Comparison of ENCODE assay signal across 1 cellular context in the genomic region with DNA sequence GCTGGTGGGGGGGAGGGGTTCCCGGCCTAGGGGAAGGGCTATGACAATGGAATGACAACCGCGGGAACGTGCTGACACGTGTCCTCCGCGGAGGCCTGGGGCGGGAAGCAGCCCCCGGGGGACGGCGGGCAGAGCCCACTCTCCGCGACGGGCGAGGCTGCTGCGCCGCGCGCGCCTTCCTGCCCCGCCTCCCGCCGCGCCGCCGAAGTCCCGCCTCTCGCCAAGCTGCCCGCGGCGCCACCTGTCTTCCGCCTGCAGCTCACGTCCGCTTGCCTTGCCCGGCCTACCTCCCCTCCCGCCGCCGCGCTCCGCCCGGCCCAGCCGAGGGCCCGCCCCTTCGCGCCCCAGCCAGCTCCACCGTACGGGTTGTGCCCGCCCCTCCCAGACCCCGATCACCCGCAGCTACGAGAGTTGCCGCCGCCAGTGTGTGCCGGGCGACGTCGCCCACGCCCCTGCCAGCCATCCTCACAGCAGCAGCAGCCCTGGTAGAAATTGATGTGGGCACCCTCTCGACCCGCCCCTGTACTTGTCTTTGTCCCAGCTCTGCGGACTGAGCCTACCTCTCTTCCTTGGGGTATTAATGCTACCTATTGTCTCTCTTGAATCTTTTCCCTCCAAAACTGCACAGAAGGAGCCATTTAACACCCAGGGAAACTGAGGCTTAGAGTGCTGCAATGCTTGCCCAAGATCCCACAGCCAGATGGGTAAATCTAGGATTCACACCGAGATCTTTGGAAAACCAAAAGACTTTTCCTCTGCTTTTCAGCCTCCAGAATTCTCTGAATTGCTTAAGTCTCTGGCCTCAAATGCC.
TF ChIP-seq lines count a peak whose summit lies in the region.

A gene with protein sequence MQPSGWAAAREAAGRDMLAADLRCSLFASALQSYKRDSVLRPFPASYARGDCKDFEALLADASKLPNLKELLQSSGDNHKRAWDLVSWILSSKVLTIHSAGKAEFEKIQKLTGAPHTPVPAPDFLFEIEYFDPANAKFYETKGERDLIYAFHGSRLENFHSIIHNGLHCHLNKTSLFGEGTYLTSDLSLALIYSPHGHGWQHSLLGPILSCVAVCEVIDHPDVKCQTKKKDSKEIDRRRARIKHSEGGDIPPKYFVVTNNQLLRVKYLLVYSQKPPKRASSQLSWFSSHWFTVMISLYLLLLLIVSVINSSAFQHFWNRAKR (minus strand): TSS at position 180 of the 811 bp plus-strand sequence. CDS start 457 bp downstream, outside the sequence.

TF ChIP-seq in HepG2, 621 proteins besides CTCF, POLR2A, EP300 and RAD21 (continued from another document and continues in another):
- TF ChIP-seq, protein P1, sequence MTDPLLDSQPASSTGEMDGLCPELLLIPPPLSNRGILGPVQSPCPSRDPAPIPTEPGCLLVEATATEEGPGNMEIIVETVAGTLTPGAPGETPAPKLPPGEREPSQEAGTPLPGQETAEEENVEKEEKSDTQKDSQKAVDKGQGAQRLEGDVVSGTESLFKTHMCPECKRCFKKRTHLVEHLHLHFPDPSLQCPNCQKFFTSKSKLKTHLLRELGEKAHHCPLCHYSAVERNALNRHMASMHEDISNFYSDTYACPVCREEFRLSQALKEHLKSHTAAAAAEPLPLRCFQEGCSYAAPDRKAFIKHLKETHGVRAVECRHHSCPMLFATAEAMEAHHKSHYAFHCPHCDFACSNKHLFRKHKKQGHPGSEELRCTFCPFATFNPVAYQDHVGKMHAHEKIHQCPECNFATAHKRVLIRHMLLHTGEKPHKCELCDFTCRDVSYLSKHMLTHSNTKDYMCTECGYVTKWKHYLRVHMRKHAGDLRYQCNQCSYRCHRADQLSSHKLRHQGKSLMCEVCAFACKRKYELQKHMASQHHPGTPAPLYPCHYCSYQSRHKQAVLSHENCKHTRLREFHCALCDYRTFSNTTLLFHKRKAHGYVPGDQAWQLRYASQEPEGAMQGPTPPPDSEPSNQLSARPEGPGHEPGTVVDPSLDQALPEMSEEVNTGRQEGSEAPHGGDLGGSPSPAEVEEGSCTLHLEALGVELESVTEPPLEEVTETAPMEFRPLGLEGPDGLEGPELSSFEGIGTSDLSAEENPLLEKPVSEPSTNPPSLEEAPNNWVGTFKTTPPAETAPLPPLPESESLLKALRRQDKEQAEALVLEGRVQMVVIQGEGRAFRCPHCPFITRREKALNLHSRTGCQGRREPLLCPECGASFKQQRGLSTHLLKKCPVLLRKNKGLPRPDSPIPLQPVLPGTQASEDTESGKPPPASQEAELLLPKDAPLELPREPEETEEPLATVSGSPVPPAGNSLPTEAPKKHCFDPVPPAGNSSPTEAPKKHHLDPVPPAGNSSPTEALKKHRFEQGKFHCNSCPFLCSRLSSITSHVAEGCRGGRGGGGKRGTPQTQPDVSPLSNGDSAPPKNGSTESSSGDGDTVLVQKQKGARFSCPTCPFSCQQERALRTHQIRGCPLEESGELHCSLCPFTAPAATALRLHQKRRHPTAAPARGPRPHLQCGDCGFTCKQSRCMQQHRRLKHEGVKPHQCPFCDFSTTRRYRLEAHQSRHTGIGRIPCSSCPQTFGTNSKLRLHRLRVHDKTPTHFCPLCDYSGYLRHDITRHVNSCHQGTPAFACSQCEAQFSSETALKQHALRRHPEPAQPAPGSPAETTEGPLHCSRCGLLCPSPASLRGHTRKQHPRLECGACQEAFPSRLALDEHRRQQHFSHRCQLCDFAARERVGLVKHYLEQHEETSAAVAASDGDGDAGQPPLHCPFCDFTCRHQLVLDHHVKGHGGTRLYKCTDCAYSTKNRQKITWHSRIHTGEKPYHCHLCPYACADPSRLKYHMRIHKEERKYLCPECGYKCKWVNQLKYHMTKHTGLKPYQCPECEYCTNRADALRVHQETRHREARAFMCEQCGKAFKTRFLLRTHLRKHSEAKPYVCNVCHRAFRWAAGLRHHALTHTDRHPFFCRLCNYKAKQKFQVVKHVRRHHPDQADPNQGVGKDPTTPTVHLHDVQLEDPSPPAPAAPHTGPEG (CRISPR knock-in tag; IDR thresholded peaks at IDR 0.05) = peak; percentile 73; the same call in 1 of the 2 replicates
- TF ChIP-seq SSRP1 (CRISPR knock-in tag; IDR thresholded peaks at IDR 0.05) = no peak
- TF ChIP-seq, protein P2, sequence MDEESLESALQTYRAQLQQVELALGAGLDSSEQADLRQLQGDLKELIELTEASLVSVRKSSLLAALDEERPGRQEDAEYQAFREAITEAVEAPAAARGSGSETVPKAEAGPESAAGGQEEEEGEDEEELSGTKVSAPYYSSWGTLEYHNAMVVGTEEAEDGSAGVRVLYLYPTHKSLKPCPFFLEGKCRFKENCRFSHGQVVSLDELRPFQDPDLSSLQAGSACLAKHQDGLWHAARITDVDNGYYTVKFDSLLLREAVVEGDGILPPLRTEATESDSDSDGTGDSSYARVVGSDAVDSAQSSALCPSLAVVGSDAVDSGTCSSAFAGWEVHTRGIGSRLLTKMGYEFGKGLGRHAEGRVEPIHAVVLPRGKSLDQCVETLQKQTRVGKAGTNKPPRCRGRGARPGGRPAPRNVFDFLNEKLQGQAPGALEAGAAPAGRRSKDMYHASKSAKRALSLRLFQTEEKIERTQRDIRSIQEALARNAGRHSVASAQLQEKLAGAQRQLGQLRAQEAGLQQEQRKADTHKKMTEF (CRISPR knock-in tag; IDR thresholded peaks at IDR 0.05) = peak; percentile 4; the same call in 1 of the 2 replicates
- no peak for TF ChIP-seq ZNF644 (CRISPR knock-in tag; IDR thresholded peaks at IDR 0.05; ENCODE audit: low read depth)
- TF ChIP-seq, protein P3, sequence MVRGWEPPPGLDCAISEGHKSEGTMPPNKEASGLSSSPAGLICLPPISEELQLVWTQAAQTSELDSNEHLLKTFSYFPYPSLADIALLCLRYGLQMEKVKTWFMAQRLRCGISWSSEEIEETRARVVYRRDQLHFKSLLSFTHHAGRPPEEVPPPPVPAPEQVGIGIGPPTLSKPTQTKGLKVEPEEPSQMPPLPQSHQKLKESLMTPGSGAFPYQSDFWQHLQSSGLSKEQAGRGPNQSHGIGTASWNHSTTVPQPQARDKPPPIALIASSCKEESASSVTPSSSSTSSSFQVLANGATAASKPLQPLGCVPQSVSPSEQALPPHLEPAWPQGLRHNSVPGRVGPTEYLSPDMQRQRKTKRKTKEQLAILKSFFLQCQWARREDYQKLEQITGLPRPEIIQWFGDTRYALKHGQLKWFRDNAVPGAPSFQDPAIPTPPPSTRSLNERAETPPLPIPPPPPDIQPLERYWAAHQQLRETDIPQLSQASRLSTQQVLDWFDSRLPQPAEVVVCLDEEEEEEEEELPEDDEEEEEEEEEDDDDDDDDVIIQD (CRISPR knock-in tag; IDR thresholded peaks at IDR 0.05; ENCODE audit: low read depth) = no peak
- TF ChIP-seq ZSCAN9 (CRISPR knock-in tag; IDR thresholded peaks at IDR 0.05; ENCODE audit: borderline replicate concordance) = no peak
- TF ChIP-seq RFXANK (CRISPR knock-in tag; IDR thresholded peaks at IDR 0.05) = no peak
- no peak for TF ChIP-seq RARG (CRISPR knock-in tag; IDR thresholded peaks at IDR 0.05; ENCODE audit: low read depth)
- no peak for TF ChIP-seq ZNF850 (CRISPR knock-in tag; conservative IDR thresholded peaks at IDR 0.05)
- no peak for TF ChIP-seq ZNF350 (CRISPR knock-in tag; IDR thresholded peaks at IDR 0.05; ENCODE audit: borderline replicate concordance, low read depth)
- TF ChIP-seq, protein P4, sequence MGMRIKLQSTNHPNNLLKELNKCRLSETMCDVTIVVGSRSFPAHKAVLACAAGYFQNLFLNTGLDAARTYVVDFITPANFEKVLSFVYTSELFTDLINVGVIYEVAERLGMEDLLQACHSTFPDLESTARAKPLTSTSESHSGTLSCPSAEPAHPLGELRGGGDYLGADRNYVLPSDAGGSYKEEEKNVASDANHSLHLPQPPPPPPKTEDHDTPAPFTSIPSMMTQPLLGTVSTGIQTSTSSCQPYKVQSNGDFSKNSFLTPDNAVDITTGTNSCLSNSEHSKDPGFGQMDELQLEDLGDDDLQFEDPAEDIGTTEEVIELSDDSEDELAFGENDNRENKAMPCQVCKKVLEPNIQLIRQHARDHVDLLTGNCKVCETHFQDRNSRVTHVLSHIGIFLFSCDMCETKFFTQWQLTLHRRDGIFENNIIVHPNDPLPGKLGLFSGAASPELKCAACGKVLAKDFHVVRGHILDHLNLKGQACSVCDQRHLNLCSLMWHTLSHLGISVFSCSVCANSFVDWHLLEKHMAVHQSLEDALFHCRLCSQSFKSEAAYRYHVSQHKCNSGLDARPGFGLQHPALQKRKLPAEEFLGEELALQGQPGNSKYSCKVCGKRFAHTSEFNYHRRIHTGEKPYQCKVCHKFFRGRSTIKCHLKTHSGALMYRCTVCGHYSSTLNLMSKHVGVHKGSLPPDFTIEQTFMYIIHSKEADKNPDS (CRISPR knock-in tag; IDR thresholded peaks at IDR 0.05) = 0 out of 2 replicates have a peak, but pooled peaks have one; percentile 1
- no peak for TF ChIP-seq ZNF782 (CRISPR knock-in tag; IDR thresholded peaks at IDR 0.05; ENCODE audit: borderline replicate concordance)
- TF ChIP-seq ZBTB42 (CRISPR knock-in tag; IDR thresholded peaks at IDR 0.05) = no peak
- TF ChIP-seq ZNF746 (CRISPR knock-in tag; IDR thresholded peaks at IDR 0.05) = no peak
- no peak for TF ChIP-seq ZSCAN30 (CRISPR knock-in tag; IDR thresholded peaks at IDR 0.05)
- no peak for TF ChIP-seq SKIL (CRISPR knock-in tag; IDR thresholded peaks at IDR 0.05; ENCODE audit: borderline replicate concordance)
- TF ChIP-seq, protein P5, sequence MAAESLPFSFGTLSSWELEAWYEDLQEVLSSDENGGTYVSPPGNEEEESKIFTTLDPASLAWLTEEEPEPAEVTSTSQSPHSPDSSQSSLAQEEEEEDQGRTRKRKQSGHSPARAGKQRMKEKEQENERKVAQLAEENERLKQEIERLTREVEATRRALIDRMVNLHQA (CRISPR knock-in tag; IDR thresholded peaks at IDR 0.05) = no peak
- TF ChIP-seq TARDBP (CRISPR knock-in tag; IDR thresholded peaks at IDR 0.05) = no peak
- no peak for TF ChIP-seq ZSCAN12 (CRISPR knock-in tag; IDR thresholded peaks at IDR 0.05)
- TF ChIP-seq NFYC (CRISPR knock-in tag; IDR thresholded peaks at IDR 0.05) = no peak
- TF ChIP-seq ZNF260 (CRISPR knock-in tag; IDR thresholded peaks at IDR 0.05; ENCODE audit: borderline replicate concordance, low read depth) = no peak
- TF ChIP-seq, protein P6, sequence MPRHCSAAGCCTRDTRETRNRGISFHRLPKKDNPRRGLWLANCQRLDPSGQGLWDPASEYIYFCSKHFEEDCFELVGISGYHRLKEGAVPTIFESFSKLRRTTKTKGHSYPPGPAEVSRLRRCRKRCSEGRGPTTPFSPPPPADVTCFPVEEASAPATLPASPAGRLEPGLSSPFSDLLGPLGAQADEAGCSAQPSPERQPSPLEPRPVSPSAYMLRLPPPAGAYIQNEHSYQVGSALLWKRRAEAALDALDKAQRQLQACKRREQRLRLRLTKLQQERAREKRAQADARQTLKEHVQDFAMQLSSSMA (CRISPR knock-in tag; IDR thresholded peaks at IDR 0.05) = no peak
- no peak for TF ChIP-seq PAWR (CRISPR knock-in tag; IDR thresholded peaks at IDR 0.05; ENCODE audit: borderline replicate concordance)
- TF ChIP-seq, protein P7, sequence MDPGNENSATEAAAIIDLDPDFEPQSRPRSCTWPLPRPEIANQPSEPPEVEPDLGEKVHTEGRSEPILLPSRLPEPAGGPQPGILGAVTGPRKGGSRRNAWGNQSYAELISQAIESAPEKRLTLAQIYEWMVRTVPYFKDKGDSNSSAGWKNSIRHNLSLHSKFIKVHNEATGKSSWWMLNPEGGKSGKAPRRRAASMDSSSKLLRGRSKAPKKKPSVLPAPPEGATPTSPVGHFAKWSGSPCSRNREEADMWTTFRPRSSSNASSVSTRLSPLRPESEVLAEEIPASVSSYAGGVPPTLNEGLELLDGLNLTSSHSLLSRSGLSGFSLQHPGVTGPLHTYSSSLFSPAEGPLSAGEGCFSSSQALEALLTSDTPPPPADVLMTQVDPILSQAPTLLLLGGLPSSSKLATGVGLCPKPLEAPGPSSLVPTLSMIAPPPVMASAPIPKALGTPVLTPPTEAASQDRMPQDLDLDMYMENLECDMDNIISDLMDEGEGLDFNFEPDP (CRISPR knock-in tag; conservative IDR thresholded peaks at IDR 0.05) = no peak
- TF ChIP-seq GATAD2A (CRISPR knock-in tag; IDR thresholded peaks at IDR 0.05) = no peak; the same call in none of the 2 replicates
- TF ChIP-seq ZNF737 (CRISPR knock-in tag; IDR thresholded peaks at IDR 0.05; ENCODE audit: borderline replicate concordance) = no peak
- TF ChIP-seq HHEX (CRISPR knock-in tag; IDR thresholded peaks at IDR 0.05) = no peak
- TF ChIP-seq, protein P8, sequence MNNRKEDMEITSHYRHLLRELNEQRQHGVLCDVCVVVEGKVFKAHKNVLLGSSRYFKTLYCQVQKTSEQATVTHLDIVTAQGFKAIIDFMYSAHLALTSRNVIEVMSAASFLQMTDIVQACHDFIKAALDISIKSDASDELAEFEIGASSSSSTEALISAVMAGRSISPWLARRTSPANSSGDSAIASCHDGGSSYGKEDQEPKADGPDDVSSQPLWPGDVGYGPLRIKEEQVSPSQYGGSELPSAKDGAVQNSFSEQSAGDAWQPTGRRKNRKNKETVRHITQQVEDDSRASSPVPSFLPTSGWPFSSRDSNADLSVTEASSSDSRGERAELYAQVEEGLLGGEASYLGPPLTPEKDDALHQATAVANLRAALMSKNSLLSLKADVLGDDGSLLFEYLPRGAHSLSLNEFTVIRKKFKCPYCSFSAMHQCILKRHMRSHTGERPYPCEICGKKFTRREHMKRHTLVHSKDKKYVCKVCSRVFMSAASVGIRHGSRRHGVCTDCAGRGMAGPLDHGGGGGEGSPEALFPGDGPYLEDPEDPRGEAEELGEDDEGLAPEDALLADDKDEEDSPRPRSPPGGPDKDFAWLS (CRISPR knock-in tag; IDR thresholded peaks at IDR 0.05; ENCODE audit: borderline replicate concordance) = no peak
- TF ChIP-seq, protein P9, sequence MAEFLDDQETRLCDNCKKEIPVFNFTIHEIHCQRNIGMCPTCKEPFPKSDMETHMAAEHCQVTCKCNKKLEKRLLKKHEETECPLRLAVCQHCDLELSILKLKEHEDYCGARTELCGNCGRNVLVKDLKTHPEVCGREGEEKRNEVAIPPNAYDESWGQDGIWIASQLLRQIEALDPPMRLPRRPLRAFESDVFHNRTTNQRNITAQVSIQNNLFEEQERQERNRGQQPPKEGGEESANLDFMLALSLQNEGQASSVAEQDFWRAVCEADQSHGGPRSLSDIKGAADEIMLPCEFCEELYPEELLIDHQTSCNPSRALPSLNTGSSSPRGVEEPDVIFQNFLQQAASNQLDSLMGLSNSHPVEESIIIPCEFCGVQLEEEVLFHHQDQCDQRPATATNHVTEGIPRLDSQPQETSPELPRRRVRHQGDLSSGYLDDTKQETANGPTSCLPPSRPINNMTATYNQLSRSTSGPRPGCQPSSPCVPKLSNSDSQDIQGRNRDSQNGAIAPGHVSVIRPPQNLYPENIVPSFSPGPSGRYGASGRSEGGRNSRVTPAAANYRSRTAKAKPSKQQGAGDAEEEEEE (CRISPR knock-in tag; IDR thresholded peaks at IDR 0.05; ENCODE audit: borderline replicate concordance) = no peak
- no peak for TF ChIP-seq CBFB (CRISPR knock-in tag; IDR thresholded peaks at IDR 0.05)
- no peak for TF ChIP-seq SRSF9 (IDR thresholded peaks at IDR 0.05; ENCODE audit: borderline replicate concordance, insufficient read depth, low read depth, low read length, poor library complexity, severe bottlenecking)
- no peak for TF ChIP-seq PAF1 (CRISPR knock-in tag; IDR thresholded peaks at IDR 0.05)
- TF ChIP-seq RORA (CRISPR knock-in tag; IDR thresholded peaks at IDR 0.05) = no peak
